ENCODE assay signal across 1 cellular context in genomic region chr2:202635441-202636296, GRCh38.
TF ChIP-seq lines count a peak whose summit lies in the region.

No MANE protein-coding gene starts in this region.

TF ChIP-seq in HepG2, 621 proteins besides CTCF, POLR2A, EP300 and RAD21 (continued from another document and continues in another):
- TF ChIP-seq SKIL (CRISPR knock-in tag; IDR thresholded peaks at IDR 0.05; ENCODE audit: borderline replicate concordance) (no peak), ATM (IDR thresholded peaks at IDR 0.05; ENCODE audit: borderline replicate concordance) (no peak), ZMYM2 (CRISPR knock-in tag; IDR thresholded peaks at IDR 0.05) (no peak), SALL2 (CRISPR knock-in tag; IDR thresholded peaks at IDR 0.05) (no peak), GTF2F1 (IDR thresholded peaks at IDR 0.05; ENCODE audit: low read length) (no peak), CREB3 (CRISPR knock-in tag; IDR thresholded peaks at IDR 0.05) (no peak), CCDC6 (CRISPR knock-in tag; IDR thresholded peaks at IDR 0.05) (no peak), ELF3 (CRISPR knock-in tag; IDR thresholded peaks at IDR 0.05) (peak; percentile 43; the same call in 1 of the 2 replicates), NFE2 (CRISPR knock-in tag; IDR thresholded peaks at IDR 0.05) (no peak), GABPB1 (CRISPR knock-in tag; IDR thresholded peaks at IDR 0.05) (no peak), TAF15 (IDR thresholded peaks at IDR 0.05; ENCODE audit: low read depth, low read length, poor library complexity, severe bottlenecking) (no peak), IKZF4 (CRISPR knock-in tag; IDR thresholded peaks at IDR 0.05; ENCODE audit: borderline replicate concordance, low read depth, not compliant biosample characterization) (no peak), SIX4 (CRISPR knock-in tag; IDR thresholded peaks at IDR 0.05) (no peak), FUBP1 (CRISPR knock-in tag; IDR thresholded peaks at IDR 0.05; ENCODE audit: borderline replicate concordance) (no peak), ZNF12 (CRISPR knock-in tag; IDR thresholded peaks at IDR 0.05) (peak; percentile 34; the same call in 1 of the 2 replicates), KLF13 (CRISPR knock-in tag; IDR thresholded peaks at IDR 0.05) (no peak), ZNF549 (CRISPR knock-in tag; IDR thresholded peaks at IDR 0.05) (no peak), SP1 (IDR thresholded peaks at IDR 0.05) (no peak), SP1 (CRISPR knock-in tag; IDR thresholded peaks at IDR 0.05) (no peak; the same call in 1 of the 2 replicates), KDM5A (IDR thresholded peaks at IDR 0.05; ENCODE audit: borderline replicate concordance, low read length) (peak; percentile 41; the same call in 1 of the 2 replicates), NCOA1 (CRISPR knock-in tag; IDR thresholded peaks at IDR 0.05) (no peak), HNRNPLL (IDR thresholded peaks at IDR 0.05; ENCODE audit: low read depth, low read length, poor library complexity, severe bottlenecking) (no peak), MXD3 (CRISPR knock-in tag; IDR thresholded peaks at IDR 0.05) (no peak), POLR2AphosphoS2 (IDR thresholded peaks at IDR 0.05; ENCODE audit: low read depth, low read length) (no peak), DMAP1 (CRISPR knock-in tag; IDR thresholded peaks at IDR 0.05) (no peak), CBFB (CRISPR knock-in tag; IDR thresholded peaks at IDR 0.05) (no peak), ZNF34 (CRISPR knock-in tag; IDR thresholded peaks at IDR 0.05; ENCODE audit: borderline replicate concordance) (no peak), ZNF33B (CRISPR knock-in tag; IDR thresholded peaks at IDR 0.05) (no peak), CBX2 (IDR thresholded peaks at IDR 0.05; ENCODE audit: low read depth, low read length) (no peak), CBX2 (CRISPR knock-in tag; IDR thresholded peaks at IDR 0.05; ENCODE audit: low read depth) (no peak), TEF (CRISPR knock-in tag; IDR thresholded peaks at IDR 0.05) (no peak), ZNF546 (CRISPR knock-in tag; conservative IDR thresholded peaks at IDR 0.05) (no peak), ZNF83 (CRISPR knock-in tag; IDR thresholded peaks at IDR 0.05; ENCODE audit: borderline replicate concordance) (no peak), ADNP (CRISPR knock-in tag; IDR thresholded peaks at IDR 0.05) (no peak), SSRP1 (CRISPR knock-in tag; IDR thresholded peaks at IDR 0.05) (no peak; the same call in 1 of the 2 replicates), ZBTB4 (CRISPR knock-in tag; IDR thresholded peaks at IDR 0.05; ENCODE audit: borderline replicate concordance) (no peak), NBN (conservative IDR thresholded peaks at IDR 0.05) (no peak), UBTF (CRISPR knock-in tag; IDR thresholded peaks at IDR 0.05) (no peak; the same call in 1 of the 2 replicates), ZNF446 (CRISPR knock-in tag; IDR thresholded peaks at IDR 0.05) (no peak), ZNF281 (CRISPR knock-in tag; IDR thresholded peaks at IDR 0.05; ENCODE audit: borderline replicate concordance) (peak; percentile 24; the same call in 1 of the 2 replicates), MEIS1 (CRISPR knock-in tag; IDR thresholded peaks at IDR 0.05; ENCODE audit: borderline replicate concordance) (no peak), ZNF282 (IDR thresholded peaks at IDR 0.05; ENCODE audit: partially characterized antibody) (no peak), MED8 (CRISPR knock-in tag; IDR thresholded peaks at IDR 0.05; ENCODE audit: insufficient replicate concordance) (no peak), ZNF839 (CRISPR knock-in tag; IDR thresholded peaks at IDR 0.05; ENCODE audit: borderline replicate concordance) (no peak), PAF1 (CRISPR knock-in tag; IDR thresholded peaks at IDR 0.05) (no peak), TOE1 (CRISPR knock-in tag; IDR thresholded peaks at IDR 0.05) (no peak)
- TF ChIP-seq, protein P1, sequence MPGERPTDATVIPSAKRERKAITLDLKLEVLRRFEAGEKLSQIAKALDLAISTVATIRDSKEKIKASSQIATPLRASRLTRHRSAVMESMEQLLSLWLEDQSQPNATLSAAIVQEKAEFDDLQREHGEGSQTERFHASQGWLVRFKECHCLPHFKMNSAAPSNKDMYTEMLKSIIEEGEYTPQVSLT (CRISPR knock-in tag; IDR thresholded peaks at IDR 0.05; ENCODE audit: borderline replicate concordance, low read depth) = no peak; the same call in 1 of the 2 replicates
- TF ChIP-seq, protein P2, sequence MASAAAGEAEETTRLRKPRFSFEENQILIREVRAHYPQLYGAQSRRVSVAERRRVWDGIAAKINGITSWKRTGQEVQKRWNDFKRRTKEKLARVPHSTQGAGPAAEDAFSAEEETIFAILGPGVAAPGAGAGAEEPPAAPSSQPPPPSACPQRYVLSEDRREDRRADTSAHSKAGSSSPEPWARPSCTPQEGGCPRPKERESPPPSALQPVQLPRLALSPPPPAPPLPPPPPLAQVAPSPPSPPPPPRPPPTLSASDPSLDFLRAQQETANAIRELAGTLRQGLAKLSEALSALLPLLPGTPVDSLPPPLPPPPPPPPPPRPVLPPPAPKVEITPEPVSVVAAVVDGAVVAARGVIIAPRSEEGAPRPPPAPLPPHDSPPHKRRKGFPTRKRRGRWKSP (CRISPR knock-in tag; IDR thresholded peaks at IDR 0.05) = no peak
- TF ChIP-seq, protein P3, sequence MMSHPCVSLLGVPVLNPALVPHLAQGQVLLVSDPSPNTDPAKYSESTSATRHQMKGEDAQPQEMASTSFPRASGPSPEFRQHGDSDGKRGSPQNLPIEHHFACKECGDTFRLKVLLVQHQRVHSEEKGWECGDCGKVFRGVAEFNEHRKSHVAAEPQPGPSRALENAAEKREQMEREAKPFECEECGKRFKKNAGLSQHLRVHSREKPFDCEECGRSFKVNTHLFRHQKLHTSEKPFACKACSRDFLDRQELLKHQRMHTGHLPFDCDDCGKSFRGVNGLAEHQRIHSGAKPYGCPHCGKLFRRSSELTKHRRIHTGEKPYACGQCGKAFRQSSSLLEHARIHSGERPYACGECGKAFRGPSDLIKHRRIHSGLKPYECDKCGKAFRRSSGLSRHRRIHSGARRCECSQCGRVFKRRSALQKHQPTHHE (CRISPR knock-in tag; IDR thresholded peaks at IDR 0.05; ENCODE audit: borderline replicate concordance) = no peak
- TF ChIP-seq, protein P4, sequence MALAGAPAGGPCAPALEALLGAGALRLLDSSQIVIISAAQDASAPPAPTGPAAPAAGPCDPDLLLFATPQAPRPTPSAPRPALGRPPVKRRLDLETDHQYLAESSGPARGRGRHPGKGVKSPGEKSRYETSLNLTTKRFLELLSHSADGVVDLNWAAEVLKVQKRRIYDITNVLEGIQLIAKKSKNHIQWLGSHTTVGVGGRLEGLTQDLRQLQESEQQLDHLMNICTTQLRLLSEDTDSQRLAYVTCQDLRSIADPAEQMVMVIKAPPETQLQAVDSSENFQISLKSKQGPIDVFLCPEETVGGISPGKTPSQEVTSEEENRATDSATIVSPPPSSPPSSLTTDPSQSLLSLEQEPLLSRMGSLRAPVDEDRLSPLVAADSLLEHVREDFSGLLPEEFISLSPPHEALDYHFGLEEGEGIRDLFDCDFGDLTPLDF (CRISPR knock-in tag; IDR thresholded peaks at IDR 0.05) = no peak
